Comparison of ENCODE assay signal across 12 cellular contexts in the genomic region with DNA sequence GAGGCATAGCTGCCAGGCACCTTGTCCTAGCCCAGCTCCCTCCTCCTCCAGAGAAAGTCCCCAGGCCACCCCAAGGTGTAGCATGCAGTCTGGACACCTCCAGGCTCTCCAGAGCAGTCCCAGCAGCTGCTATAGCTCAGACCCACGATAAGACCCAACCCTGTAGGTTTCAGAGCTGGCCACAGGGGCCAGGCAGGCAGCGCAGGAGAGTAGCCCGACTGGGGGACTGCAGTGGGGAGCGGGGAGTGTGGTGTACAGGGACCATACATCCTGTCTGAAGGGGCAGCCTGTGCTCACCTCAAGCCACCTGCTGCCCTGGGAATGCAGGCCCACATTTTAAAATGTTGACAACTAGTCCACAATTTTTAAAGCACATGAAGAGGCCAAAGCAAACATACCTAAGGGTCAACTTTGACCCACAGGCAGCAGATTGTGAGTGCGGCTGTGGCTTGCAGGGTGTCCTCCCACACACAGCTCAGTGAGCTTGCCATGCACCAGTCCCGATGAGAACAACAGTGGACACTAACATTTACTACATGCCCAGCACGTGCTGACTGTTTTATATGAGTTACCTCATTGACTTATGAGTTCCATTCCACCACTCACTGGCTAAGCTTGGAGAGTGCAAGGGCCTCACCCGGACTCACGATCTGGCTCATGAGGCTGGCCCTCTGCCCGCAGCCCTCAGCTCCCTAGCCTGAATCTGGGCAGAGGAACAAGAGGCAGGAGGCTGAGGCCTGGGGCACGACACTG.
DNase-seq lines count a peak whose midpoint lies in the region; ATAC-seq and TF ChIP-seq lines count a peak whose summit lies in the region.
"Had no signal": no experiment of that assay in that cellular context is flagged by ENCODE, and none has a peak within 500 bp of the region (broad histone marks: within the 10 kb centered on the region; RNA-seq: fewer than 3 reads in every experiment).

No MANE protein-coding gene starts in this region.

- H3K9me3 Mint-ChIP-seq in nephron progenitor cell, result no peaks in the 10 kb centered on the region

- TF ChIP-seq CTCF in AG04450 (IDR thresholded peaks at IDR 0.05; ENCODE audit: low read depth, low read length), result no peak
- TF ChIP-seq CTCF in LNCaP clone FGC (IDR thresholded peaks at IDR 0.05; ENCODE audit: control insufficient read depth, extremely low read depth, insufficient read depth), result no peak
- no peak for TF ChIP-seq CTCF in fibroblast of the aortic adventitia (IDR thresholded peaks at IDR 0.05; ENCODE audit: insufficient read depth, low read length)
- no peak for TF ChIP-seq CTCF in nephron progenitor cell (IDR thresholded peaks at IDR 0.05)

- CTCF ChIA-PET in AG04450 (lab: Charles Lee), result no interaction called here

- ATAC-seq in HG03095 (IDR thresholded peaks at IDR 0.05; ENCODE audit: unreplicated experiment), result no peak
- ATAC-seq: GM12878, T-helper 17 cell had no signal

- DNase-seq in AG04450 (ENCODE audit: low read depth, low spot score), result peak; percentile 15
- peak; percentile 99 for DNase-seq in LNCaP clone FGC (ENCODE audit: low read depth)
- peak; percentile 91 for DNase-seq in fibroblast of the aortic adventitia (ENCODE audit: low read depth)
- DNase-seq in nephron progenitor cell, result no peak
- DNase-seq in Kasumi-1 (lab: John Stamatoyannopoulos, UW), result no peak
- DNase-seq in KG1 (lab: John Stamatoyannopoulos, UW), result no peak
- DNase-seq in islet precursor cell, result no peak
- DNase-seq: activated CD8-positive, alpha-beta memory T cell treated with anti-CD3 and anti-CD28 coated beads, Interleukin-2, amount 50 U/mL, for 48 hours; T-helper 17 cell had no signal

- peaks cover 52% of the 10 kb centered on the region for H3K4me1 Mint-ChIP-seq in nephron progenitor cell

- H3K36me3 Mint-ChIP-seq in nephron progenitor cell (ENCODE audit: low read depth), result no peaks in the 10 kb centered on the region

- POLR2A ChIA-PET in AG04450 (lab: Yijun Ruan, JAX), result interaction anchor here (0.5 to 0.6 kb wide), 2 partner anchors 227 to 384 kb away, joined by 3 read pairs; no protein-coding TSS in a partner anchor

- H3K4me3 ChIP-seq in AG04450 (ENCODE audit: low read depth, low read length) (no peak overlapping the region), LNCaP clone FGC (ENCODE audit: low read depth, low read length) (no peak overlapping the region), fibroblast of the aortic adventitia (ENCODE audit: low read depth, low read length) (no peak overlapping the region)
- H3K4me3 ChIP-seq: BLaER1, GM12878 had no signal

- H3K27me3 ChIP-seq in AG04450 (ENCODE audit: control insufficient read depth, insufficient read depth, low read length), result peaks cover 2% of the 10 kb centered on the region
- H3K27me3 ChIP-seq: BLaER1 had no signal

- peaks cover 13% of the 10 kb centered on the region for H3K27me3 Mint-ChIP-seq in nephron progenitor cell (ENCODE audit: low read depth, poor library complexity)
- H3K27me3 Mint-ChIP-seq: T-helper 17 cell had no signal

- H3K27ac Mint-ChIP-seq in nephron progenitor cell, result peak overlapping the region; percentile 31
- H3K27ac Mint-ChIP-seq: T-helper 17 cell had no signal

- H3K4me3 Mint-ChIP-seq in nephron progenitor cell, result no peak overlapping the region
- H3K4me3 Mint-ChIP-seq: T-helper 17 cell had no signal

- H3K27ac ChIP-seq in AG04450 (ENCODE audit: low read depth, low read length), result peak overlapping the region; percentile 1
- H3K27ac ChIP-seq: BLaER1 had no signal

- no peaks in the 10 kb centered on the region; the same call in 1 of the 2 replicates for H3K9me3 ChIP-seq in AG04450 (ENCODE audit: control insufficient read depth, insufficient read depth, low read length)
- H3K9me3 ChIP-seq: BLaER1 had no signal

Comparison
In these comparisons a context has a peak if more than half of its experiments do, and no peak if none do; other contexts are left out.
1. DNase-seq: peak in AG04450 (single experiment), LNCaP clone FGC (single experiment) and fibroblast of the aortic adventitia (single experiment); none in nephron progenitor cell (single experiment), Kasumi-1 (0 of 2), KG1 (single experiment) and islet precursor cell (single experiment).